In the genomic region with DNA sequence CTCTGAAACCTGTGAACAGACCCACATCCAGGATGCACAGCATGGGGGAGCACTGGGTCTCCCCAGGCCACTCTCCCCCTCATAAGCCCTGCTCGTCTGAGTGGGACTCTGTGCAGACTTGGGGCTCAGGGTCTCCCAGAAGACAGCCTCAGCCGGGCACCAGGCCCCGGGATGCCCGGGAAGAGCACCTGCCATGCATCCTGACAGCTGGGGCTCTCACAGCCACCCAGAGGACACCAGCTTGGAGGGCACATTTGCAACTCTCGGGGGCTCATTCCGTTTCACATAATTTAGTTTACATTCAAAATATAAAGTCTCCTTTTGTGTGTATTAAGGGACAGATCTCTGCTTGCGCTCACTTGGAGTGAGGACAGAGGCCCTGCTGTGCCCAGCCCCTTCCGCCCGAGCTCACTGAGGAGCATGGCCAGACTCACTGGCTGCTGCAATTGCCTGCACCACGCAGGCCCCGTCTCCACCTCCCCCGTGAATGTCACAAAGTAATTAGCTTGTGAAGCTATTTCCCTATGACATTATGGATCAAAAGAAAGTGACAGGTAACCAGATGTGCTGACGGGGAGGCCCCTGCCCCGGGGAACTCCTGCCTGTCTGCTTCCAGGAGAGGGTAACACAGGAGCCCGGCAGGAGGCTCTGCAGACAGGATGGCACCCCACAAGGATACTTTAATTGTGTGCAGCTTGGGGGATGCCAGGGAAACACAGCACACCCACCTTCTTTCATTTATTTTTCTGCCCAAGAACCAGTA, we compare ENCODE assay signal across 1 cellular context.
TF ChIP-seq lines count a peak whose summit lies in the region.

No MANE protein-coding gene starts in this region.

TF ChIP-seq in HepG2, 621 proteins besides CTCF, POLR2A, EP300 and RAD21 (continued from another document):
- TF ChIP-seq ZNF33B (CRISPR knock-in tag; IDR thresholded peaks at IDR 0.05) (no peak), ZNF781 (CRISPR knock-in tag; IDR thresholded peaks at IDR 0.05; ENCODE audit: borderline replicate concordance, not compliant biosample characterization) (no peak), DNMT1 (CRISPR knock-in tag; IDR thresholded peaks at IDR 0.05) (no peak), NFKB2 (CRISPR knock-in tag; IDR thresholded peaks at IDR 0.05; ENCODE audit: borderline replicate concordance) (no peak), THAP11 (CRISPR knock-in tag; IDR thresholded peaks at IDR 0.05) (no peak)
- TF ChIP-seq, protein P1, sequence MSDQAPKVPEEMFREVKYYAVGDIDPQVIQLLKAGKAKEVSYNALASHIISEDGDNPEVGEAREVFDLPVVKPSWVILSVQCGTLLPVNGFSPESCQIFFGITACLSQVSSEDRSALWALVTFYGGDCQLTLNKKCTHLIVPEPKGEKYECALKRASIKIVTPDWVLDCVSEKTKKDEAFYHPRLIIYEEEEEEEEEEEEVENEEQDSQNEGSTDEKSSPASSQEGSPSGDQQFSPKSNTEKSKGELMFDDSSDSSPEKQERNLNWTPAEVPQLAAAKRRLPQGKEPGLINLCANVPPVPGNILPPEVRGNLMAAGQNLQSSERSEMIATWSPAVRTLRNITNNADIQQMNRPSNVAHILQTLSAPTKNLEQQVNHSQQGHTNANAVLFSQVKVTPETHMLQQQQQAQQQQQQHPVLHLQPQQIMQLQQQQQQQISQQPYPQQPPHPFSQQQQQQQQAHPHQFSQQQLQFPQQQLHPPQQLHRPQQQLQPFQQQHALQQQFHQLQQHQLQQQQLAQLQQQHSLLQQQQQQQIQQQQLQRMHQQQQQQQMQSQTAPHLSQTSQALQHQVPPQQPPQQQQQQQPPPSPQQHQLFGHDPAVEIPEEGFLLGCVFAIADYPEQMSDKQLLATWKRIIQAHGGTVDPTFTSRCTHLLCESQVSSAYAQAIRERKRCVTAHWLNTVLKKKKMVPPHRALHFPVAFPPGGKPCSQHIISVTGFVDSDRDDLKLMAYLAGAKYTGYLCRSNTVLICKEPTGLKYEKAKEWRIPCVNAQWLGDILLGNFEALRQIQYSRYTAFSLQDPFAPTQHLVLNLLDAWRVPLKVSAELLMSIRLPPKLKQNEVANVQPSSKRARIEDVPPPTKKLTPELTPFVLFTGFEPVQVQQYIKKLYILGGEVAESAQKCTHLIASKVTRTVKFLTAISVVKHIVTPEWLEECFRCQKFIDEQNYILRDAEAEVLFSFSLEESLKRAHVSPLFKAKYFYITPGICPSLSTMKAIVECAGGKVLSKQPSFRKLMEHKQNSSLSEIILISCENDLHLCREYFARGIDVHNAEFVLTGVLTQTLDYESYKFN (CRISPR knock-in tag; conservative IDR thresholded peaks at IDR 0.05) = no peak
- TF ChIP-seq, protein P2, sequence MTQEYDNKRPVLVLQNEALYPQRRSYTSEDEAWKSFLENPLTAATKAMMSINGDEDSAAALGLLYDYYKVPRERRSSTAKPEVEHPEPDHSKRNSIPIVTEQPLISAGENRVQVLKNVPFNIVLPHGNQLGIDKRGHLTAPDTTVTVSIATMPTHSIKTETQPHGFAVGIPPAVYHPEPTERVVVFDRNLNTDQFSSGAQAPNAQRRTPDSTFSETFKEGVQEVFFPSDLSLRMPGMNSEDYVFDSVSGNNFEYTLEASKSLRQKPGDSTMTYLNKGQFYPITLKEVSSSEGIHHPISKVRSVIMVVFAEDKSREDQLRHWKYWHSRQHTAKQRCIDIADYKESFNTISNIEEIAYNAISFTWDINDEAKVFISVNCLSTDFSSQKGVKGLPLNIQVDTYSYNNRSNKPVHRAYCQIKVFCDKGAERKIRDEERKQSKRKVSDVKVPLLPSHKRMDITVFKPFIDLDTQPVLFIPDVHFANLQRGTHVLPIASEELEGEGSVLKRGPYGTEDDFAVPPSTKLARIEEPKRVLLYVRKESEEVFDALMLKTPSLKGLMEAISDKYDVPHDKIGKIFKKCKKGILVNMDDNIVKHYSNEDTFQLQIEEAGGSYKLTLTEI (CRISPR knock-in tag; conservative IDR thresholded peaks at IDR 0.05) = no peak
